In genomic region chr2:180077295-180077906, GRCh38 we compare ENCODE assay signal across 8 cellular contexts.
DNase-seq lines count a peak whose midpoint lies in the region; ATAC-seq and TF ChIP-seq lines count a peak whose summit lies in the region.

No MANE protein-coding gene starts in this region.

- ATAC-seq in HG03342 (IDR thresholded peaks at IDR 0.05; ENCODE audit: unreplicated experiment) (peak; percentile 61), HG02798 (IDR thresholded peaks at IDR 0.05; ENCODE audit: poor library complexity, unreplicated experiment) (no peak)

- DNase-seq in DMS53 (lab: John Stamatoyannopoulos, UW) (peak; percentile 67), kidney tubule cell (ENCODE audit: low spot score) (peak; percentile 24), nucleus accumbens (lab: John Stamatoyannopoulos, UW) (no peak)
- DNase-seq in stimulated activated CD4-positive, alpha-beta T cell treated with anti-CD3 and anti-CD28 coated beads, Interleukin-2, amount 100 ng/mL, for 24 hours: no peak
- DNase-seq in stimulated activated CD4-positive, alpha-beta T cell treated with anti-CD3 and anti-CD28 coated beads, Interleukin-4, amount 100 ng/mL, for 24 hours: no peak

- H3K27ac ChIP-seq in VCaP: no peak overlapping the region

- TF ChIP-seq CTCF in VCaP (conservative IDR thresholded peaks at IDR 0.05): peak; percentile 96

Comparison
In these comparisons a context has a peak if more than half of its experiments do, and no peak if none do; other contexts are left out.
1. DNase-seq: peak in DMS53 (single experiment) and kidney tubule cell (single experiment); none in nucleus accumbens (0 of 56), stimulated activated CD4-positive, alpha-beta T cell treated with anti-CD3 and anti-CD28 coated beads, Interleukin-2, amount 100 ng/mL, for 24 hours (0 of 2) and stimulated activated CD4-positive, alpha-beta T cell treated with anti-CD3 and anti-CD28 coated beads, Interleukin-4, amount 100 ng/mL, for 24 hours (single experiment).